Comparison of ENCODE assay signal across 24 cellular contexts in genomic region chr10:26296351-26296750, GRCh38.
"Had no signal": no experiment of that assay in that cellular context is flagged by ENCODE, and none has a peak within 500 bp of the region (broad histone marks: within the 10 kb centered on the region; RNA-seq: fewer than 3 reads in every experiment).

No MANE protein-coding gene starts in this region.

- H3K27ac Mint-ChIP-seq: activated CD4-positive, alpha-beta memory T cell treated with anti-CD3 and anti-CD28 coated beads, Interleukin-2, amount 10 ng/mL, durations not matched to agents 7 days and 5 days; activated CD4-positive, alpha-beta T cell treated with anti-CD3 and anti-CD28 coated beads, Interleukin-2, amount 10 ng/mL, durations not matched to agents 7 days and 5 days; activated naive CD8-positive, alpha-beta T cell; activated T-helper 17 cell treated with anti-CD3 and anti-CD28 coated beads, Interleukin-2, amount 50 U/mL, for 72 hours; dendritic cell treated with granulocyte-macrophage colony-stimulating factor and Interleukin-4, amounts not matched to agents 40 ng/mL and 50 ng/mL, for 4 days; endodermal cell; WTC11 had no signal

- H3K36me3 Mint-ChIP-seq: activated naive CD8-positive, alpha-beta T cell; WTC11 had no signal

- DNase-seq: activated CD4-positive, alpha-beta memory T cell treated with anti-CD3 and anti-CD28 coated beads, Interleukin-2, amount 10 ng/mL, durations not matched to agents 7 days and 5 days; activated CD4-positive, alpha-beta T cell treated with anti-CD3 and anti-CD28 coated beads for 1 hour; activated CD4-positive, alpha-beta T cell treated with anti-CD3 and anti-CD28 coated beads for 4 hours; activated CD4-positive, alpha-beta T cell treated with anti-CD3 and anti-CD28 coated beads, Interleukin-2, amount 10 ng/mL, durations not matched to agents 7 days and 5 days; activated CD4-positive, alpha-beta T cell treated with anti-CD3 and anti-CD28 coated beads, Interleukin-2, amount 50 U/mL, for 4 hours; activated effector memory CD4-positive, alpha-beta T cell treated with Interleukin-2 at 50 U/mL for 16 hours; activated gamma-delta T cell treated with Interleukin-2 at 50 U/mL for 16 hours; activated naive CD4-positive, alpha-beta T cell treated with anti-CD3 and anti-CD28 coated beads, Interleukin-2, amount 50 U/mL, for 16 hours; activated naive CD4-positive, alpha-beta T cell treated with Interleukin-2 at 50 U/mL for 16 hours; activated T-cell treated with anti-CD3 and anti-CD28 coated beads, Interleukin-2, amount 50 U/mL, for 4 hours; amniotic stem cell; anterior cingulate cortex; brain microvascular endothelial cell; dorsolateral prefrontal cortex; effector memory CD4-positive, alpha-beta T cell; endodermal cell; foreskin fibroblast; head of caudate nucleus; T-helper 2 cell had no signal

- H3K9me3 Mint-ChIP-seq: activated CD4-positive, alpha-beta memory T cell treated with anti-CD3 and anti-CD28 coated beads, Interleukin-2, amount 10 ng/mL, durations not matched to agents 7 days and 5 days; activated CD4-positive, alpha-beta T cell treated with anti-CD3 and anti-CD28 coated beads, Interleukin-2, amount 10 ng/mL, durations not matched to agents 7 days and 5 days; activated T-cell treated with anti-CD3 and anti-CD28 coated beads, Interleukin-2, amount 50 U/mL, for 4 hours; activated T-helper 17 cell treated with anti-CD3 and anti-CD28 coated beads, Interleukin-2, amount 50 U/mL, for 72 hours; central memory CD8-positive, alpha-beta T cell; dendritic cell treated with granulocyte-macrophage colony-stimulating factor and Interleukin-4, amounts not matched to agents 40 ng/mL and 50 ng/mL, for 4 days; endodermal cell had no signal

- H3K4me1 Mint-ChIP-seq: activated CD4-positive, alpha-beta memory T cell treated with anti-CD3 and anti-CD28 coated beads, Interleukin-2, amount 10 ng/mL, durations not matched to agents 7 days and 5 days; activated CD4-positive, alpha-beta T cell treated with anti-CD3 and anti-CD28 coated beads, Interleukin-2, amount 10 ng/mL, durations not matched to agents 7 days and 5 days; activated T-helper 17 cell treated with anti-CD3 and anti-CD28 coated beads, Interleukin-2, amount 50 U/mL, for 72 hours; central memory CD8-positive, alpha-beta T cell; WTC11 had no signal

- H3K4me3 Mint-ChIP-seq: activated CD4-positive, alpha-beta memory T cell treated with anti-CD3 and anti-CD28 coated beads, Interleukin-2, amount 10 ng/mL, durations not matched to agents 7 days and 5 days; activated CD4-positive, alpha-beta T cell treated with anti-CD3 and anti-CD28 coated beads, Interleukin-2, amount 10 ng/mL, durations not matched to agents 7 days and 5 days; activated naive CD8-positive, alpha-beta T cell; activated T-cell treated with anti-CD3 and anti-CD28 coated beads, Interleukin-2, amount 50 U/mL, for 4 hours; activated T-helper 17 cell treated with anti-CD3 and anti-CD28 coated beads, Interleukin-2, amount 50 U/mL, for 72 hours; central memory CD8-positive, alpha-beta T cell; dendritic cell treated with granulocyte-macrophage colony-stimulating factor and Interleukin-4, amounts not matched to agents 40 ng/mL and 50 ng/mL, for 4 days; endodermal cell; WTC11 had no signal
